In the genomic region with DNA sequence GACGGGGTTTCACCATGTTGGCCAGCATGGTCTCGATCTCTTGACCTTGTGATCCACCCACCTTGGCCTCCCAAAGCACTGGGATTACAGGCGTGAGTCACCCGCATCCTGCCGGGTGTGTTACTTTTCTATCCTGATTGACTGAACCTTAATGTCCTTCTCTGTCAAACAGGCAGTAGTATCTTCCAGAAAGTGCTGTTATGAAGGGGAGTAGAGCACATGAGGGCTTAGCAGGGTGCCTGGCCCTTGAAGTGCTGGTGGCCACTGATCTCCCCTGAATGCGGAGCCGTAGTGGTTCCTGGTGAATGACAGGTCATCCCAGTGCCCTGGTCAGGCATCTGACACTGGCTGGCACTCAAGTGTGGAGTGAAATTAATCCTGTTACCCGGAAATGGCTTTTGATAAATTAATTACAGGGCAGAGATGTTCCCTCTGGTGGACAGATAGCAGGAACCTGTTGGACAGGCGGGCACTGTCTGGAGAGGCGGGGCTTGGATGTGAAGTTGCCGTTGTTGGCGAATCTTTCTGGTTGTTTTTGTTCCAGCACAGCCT, we compare ENCODE assay signal across 8 cellular contexts. TPM values are rescaled to one million over a fixed set of nuclear protein-coding genes. Genes with fewer than 3 reads are reported as not detected.
DNase-seq lines count a peak whose midpoint lies in the region; ATAC-seq and TF ChIP-seq lines count a peak whose summit lies in the region.

No MANE protein-coding gene starts in this region.

- H3K4me3 ChIP-seq in RWPE2 (ENCODE audit: severe bottlenecking) (no peak overlapping the region), esophagus squamous epithelium (peak overlapping the region in 1 of 4 donors; percentile 33), prostate gland (no peak overlapping the region)

- peak; percentile 33 for TF ChIP-seq CTCF in RWPE2 (IDR thresholded peaks at IDR 0.05; ENCODE audit: poor library complexity, severe bottlenecking)
- TF ChIP-seq CTCF in esophagus squamous epithelium (IDR thresholded peaks at IDR 0.05), result peak in 4 of 6 experiments; percentile 24 to 54 (median 38)
- peak in 3 of 4 experiments; percentile 31 to 58 (median 54) for TF ChIP-seq CTCF in prostate gland (IDR thresholded peaks at IDR 0.05)

- no peak for TF ChIP-seq POLR2A in esophagus squamous epithelium (IDR thresholded peaks at IDR 0.05)
- TF ChIP-seq POLR2A in prostate gland (IDR thresholded peaks at IDR 0.05), result no peak
- no peak for TF ChIP-seq POLR2A in GM18505 (IDR thresholded peaks at IDR 0.05; ENCODE audit: borderline replicate concordance, extremely low read depth, insufficient read depth, insufficient read length)

- peak; percentile 73 for DNase-seq in G401 (ENCODE audit: low spot score)
- no peak for DNase-seq in RWPE2 (ENCODE audit: low spot score)
- no peak for DNase-seq in esophagus squamous epithelium (lab: John Stamatoyannopoulos, UW)
- peak; percentile 82 for DNase-seq in prostate gland (ENCODE audit: low spot score)
- no peak for DNase-seq in ecto neural progenitor cell (ENCODE audit: low spot score)
- DNase-seq in NCI-H128 (lab: John Stamatoyannopoulos, UW; ENCODE audit: unreplicated experiment), result no peak
- DNase-seq in NCI-H187 treated with DMSO at 0.1 percent for 48 hours (lab: John Stamatoyannopoulos, UW), result no peak

- peaks cover 42% of the 10 kb centered on the region for H3K4me1 ChIP-seq in RWPE2 (ENCODE audit: insufficient read depth, poor library complexity, severe bottlenecking)
- H3K4me1 ChIP-seq in esophagus squamous epithelium, result peaks cover 61 to 91% (median 69%) of the 10 kb centered on the region in 3 donors
- H3K4me1 ChIP-seq in prostate gland (replicated peaks), result peaks cover 54% of the 10 kb centered on the region

- intact Hi-C loops in esophagus squamous epithelium (cut with DNase I) (no loop called here), prostate gland (cut with DNase I) (no loop called here)

- H3K27me3 ChIP-seq in RWPE2 (ENCODE audit: insufficient read depth, poor library complexity, severe bottlenecking), result no peaks in the 10 kb centered on the region
- no peaks in the 10 kb centered on the region for H3K27me3 ChIP-seq in esophagus squamous epithelium
- no peaks in the 10 kb centered on the region for H3K27me3 ChIP-seq in prostate gland (replicated peaks; ENCODE audit: insufficient read depth)

- peak overlapping the region; percentile 78 for H3K27ac ChIP-seq in RWPE2 (ENCODE audit: poor library complexity, severe bottlenecking)
- H3K27ac ChIP-seq in esophagus squamous epithelium, result peak overlapping the region; percentile 64 to 87 (median 76)
- H3K27ac ChIP-seq in prostate gland, result peak overlapping the region; percentile 39 to 77

- H3K9me3 ChIP-seq in RWPE2 (ENCODE audit: severe bottlenecking) (no peaks in the 10 kb centered on the region), esophagus squamous epithelium (no peaks in the 10 kb centered on the region), prostate gland (no peaks in the 10 kb centered on the region)

- in situ Hi-C loops in G401 (cut with HindIII; ENCODE audit: low sequenced_read_pairs), result no loop called here

- peak; percentile 62 for ATAC-seq in RWPE2 (ENCODE audit: low read depth)
- no peak for ATAC-seq in GM18505 (IDR thresholded peaks at IDR 0.05; ENCODE audit: unreplicated experiment)

- H3K36me3 ChIP-seq in RWPE2 (ENCODE audit: low read depth) (peaks cover 26% of the 10 kb centered on the region), esophagus squamous epithelium (peaks cover 0 to 6% (median 0%) of the 10 kb centered on the region in 3 donors), prostate gland (no peaks in the 10 kb centered on the region)

- WGBS in esophagus squamous epithelium, 2 donors, result 22 to 29% methylated on average over 10 to 12 of the region's 12 CpGs
- WGBS in prostate gland, result 37% methylated on average over 12 of the region's 12 CpGs

RNA-seq across cellular contexts. Expression of gene PRRC2B, which starts 28.4 kb away (rescaled TPM):
- total RNA-seq in G401 (2014; rRNA removed; shearing (Covaris generic)), result 48.4 and 51.2 TPM in 2 replicates
- total RNA-seq in esophagus squamous epithelium (10 to 100 TPM; 46.6 to 73.8 (median 62.9) TPM), prostate gland (100 to 1,000 TPM in 1 of 2 donors, 10 to 100 TPM in 1; 94.7 to 197 TPM)

Comparison
In these comparisons a context has a peak if more than half of its experiments do, and no peak if none do; other contexts are left out.
1. DNase-seq: peak in G401 (single experiment) and prostate gland (single experiment); none in RWPE2 (single experiment), esophagus squamous epithelium (single experiment), ecto neural progenitor cell (single experiment), NCI-H128 (single experiment) and NCI-H187 treated with DMSO at 0.1 percent for 48 hours (single experiment).
2. Peak in every context shown above with its lines, with median percentiles within 50 percentile points of each other: H3K27ac ChIP-seq and CTCF ChIP-seq.